ENCODE assay signal across 1 cellular context in genomic region chr22:42172385-42173172, GRCh38.
TF ChIP-seq lines count a peak whose summit lies in the region.

No MANE protein-coding gene starts in this region.

TF ChIP-seq in SK-N-SH, 30 proteins besides CTCF, POLR2A, EP300 and RAD21 (continued from another document):
- no peak for TF ChIP-seq USF2 (IDR thresholded peaks at IDR 0.05; ENCODE audit: borderline replicate concordance, low read depth, low read length)
- TF ChIP-seq, protein P1, sequence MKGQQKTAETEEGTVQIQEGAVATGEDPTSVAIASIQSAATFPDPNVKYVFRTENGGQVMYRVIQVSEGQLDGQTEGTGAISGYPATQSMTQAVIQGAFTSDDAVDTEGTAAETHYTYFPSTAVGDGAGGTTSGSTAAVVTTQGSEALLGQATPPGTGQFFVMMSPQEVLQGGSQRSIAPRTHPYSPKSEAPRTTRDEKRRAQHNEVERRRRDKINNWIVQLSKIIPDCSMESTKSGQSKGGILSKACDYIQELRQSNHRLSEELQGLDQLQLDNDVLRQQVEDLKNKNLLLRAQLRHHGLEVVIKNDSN (IDR thresholded peaks at IDR 0.05; ENCODE audit: borderline replicate concordance, low read depth), result no peak
- no peak for TF ChIP-seq MAX (IDR thresholded peaks at IDR 0.05; ENCODE audit: low read depth)
- TF ChIP-seq, protein P2, sequence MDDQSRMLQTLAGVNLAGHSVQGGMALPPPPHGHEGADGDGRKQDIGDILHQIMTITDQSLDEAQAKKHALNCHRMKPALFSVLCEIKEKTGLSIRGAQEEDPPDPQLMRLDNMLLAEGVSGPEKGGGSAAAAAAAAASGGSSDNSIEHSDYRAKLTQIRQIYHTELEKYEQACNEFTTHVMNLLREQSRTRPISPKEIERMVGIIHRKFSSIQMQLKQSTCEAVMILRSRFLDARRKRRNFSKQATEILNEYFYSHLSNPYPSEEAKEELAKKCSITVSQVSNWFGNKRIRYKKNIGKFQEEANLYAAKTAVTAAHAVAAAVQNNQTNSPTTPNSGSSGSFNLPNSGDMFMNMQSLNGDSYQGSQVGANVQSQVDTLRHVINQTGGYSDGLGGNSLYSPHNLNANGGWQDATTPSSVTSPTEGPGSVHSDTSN (IDR thresholded peaks at IDR 0.05), result no peak
- TF ChIP-seq RFX5 (IDR thresholded peaks at IDR 0.05; ENCODE audit: low read length), result no peak
- TF ChIP-seq TEAD4 (IDR thresholded peaks at IDR 0.05; ENCODE audit: borderline replicate concordance, insufficient read depth), result no peak
- TF ChIP-seq RXRA (IDR thresholded peaks at IDR 0.05; ENCODE audit: borderline replicate concordance, low read depth), result no peak
- no peak for TF ChIP-seq RCOR1 (IDR thresholded peaks at IDR 0.05; ENCODE audit: low read length)
- no peak for TF ChIP-seq REST (IDR thresholded peaks at IDR 0.05; ENCODE audit: low read depth, low read length)
- TF ChIP-seq MEF2A (IDR thresholded peaks at IDR 0.05; ENCODE audit: borderline replicate concordance, low read depth), result no peak
- no peak for TF ChIP-seq NRF1 (IDR thresholded peaks at IDR 0.05; ENCODE audit: low read depth, low read length)
